In the genomic region with DNA sequence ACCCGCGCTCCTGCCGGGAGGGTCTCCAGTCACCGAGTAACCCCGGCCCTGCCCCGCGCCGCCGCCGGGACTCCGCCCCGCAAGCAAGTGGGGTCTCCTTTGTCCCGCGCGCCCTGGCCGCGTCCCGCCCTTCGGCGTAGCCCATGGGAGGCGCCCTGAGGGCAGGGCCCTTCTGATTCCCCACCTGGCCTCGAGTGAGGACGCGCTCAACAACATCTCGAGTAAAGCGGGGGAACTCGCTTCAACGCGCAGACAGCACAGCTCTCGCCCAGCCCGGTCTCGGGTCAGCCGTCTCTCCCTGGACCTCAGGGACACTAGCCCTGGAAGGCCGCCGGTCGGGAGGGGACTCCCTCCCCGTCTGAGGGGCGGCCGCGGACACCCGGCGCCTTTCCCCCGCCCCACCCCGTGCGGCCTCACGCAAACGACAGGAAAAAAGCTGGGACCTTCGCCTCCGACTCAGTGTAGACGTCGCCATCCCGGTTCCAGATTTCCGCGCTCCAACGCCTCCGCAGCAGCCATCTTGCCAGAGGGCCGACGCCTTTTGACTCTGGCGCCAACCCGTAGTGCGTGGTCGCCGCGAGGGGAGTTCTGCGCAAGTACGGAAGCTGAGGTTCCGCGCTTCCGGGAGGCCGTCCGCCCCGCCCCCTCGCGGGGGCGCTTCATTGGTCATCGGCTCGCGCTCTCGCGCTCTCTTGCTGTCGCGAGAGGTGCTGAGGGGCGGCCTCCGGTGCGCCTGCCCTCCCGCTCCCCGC, we compare ENCODE assay signal across 1 cellular context.
TF ChIP-seq lines count a peak whose summit lies in the region.

No MANE protein-coding gene starts in this region.

TF ChIP-seq in HepG2, 621 proteins besides CTCF, POLR2A, EP300 and RAD21 (continued from another document and continues in another):
- TF ChIP-seq, protein P1, sequence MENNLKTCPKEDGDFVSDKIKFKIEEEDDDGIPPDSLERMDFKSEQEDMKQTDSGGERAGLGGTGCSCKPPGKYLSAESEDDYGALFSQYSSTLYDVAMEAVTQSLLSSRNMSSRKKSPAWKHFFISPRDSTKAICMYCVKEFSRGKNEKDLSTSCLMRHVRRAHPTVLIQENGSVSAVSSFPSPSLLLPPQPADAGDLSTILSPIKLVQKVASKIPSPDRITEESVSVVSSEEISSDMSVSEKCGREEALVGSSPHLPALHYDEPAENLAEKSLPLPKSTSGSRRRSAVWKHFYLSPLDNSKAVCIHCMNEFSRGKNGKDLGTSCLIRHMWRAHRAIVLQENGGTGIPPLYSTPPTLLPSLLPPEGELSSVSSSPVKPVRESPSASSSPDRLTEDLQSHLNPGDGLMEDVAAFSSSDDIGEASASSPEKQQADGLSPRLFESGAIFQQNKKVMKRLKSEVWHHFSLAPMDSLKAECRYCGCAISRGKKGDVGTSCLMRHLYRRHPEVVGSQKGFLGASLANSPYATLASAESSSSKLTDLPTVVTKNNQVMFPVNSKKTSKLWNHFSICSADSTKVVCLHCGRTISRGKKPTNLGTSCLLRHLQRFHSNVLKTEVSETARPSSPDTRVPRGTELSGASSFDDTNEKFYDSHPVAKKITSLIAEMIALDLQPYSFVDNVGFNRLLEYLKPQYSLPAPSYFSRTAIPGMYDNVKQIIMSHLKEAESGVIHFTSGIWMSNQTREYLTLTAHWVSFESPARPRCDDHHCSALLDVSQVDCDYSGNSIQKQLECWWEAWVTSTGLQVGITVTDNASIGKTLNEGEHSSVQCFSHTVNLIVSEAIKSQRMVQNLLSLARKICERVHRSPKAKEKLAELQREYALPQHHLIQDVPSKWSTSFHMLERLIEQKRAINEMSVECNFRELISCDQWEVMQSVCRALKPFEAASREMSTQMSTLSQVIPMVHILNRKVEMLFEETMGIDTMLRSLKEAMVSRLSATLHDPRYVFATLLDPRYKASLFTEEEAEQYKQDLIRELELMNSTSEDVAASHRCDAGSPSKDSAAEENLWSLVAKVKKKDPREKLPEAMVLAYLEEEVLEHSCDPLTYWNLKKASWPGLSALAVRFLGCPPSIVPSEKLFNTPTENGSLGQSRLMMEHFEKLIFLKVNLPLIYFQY (CRISPR knock-in tag; IDR thresholded peaks at IDR 0.05; ENCODE audit: borderline replicate concordance), result peak; percentile 66; the same call in 1 of the 2 replicates
- TF ChIP-seq MBNL3 (CRISPR knock-in tag; conservative IDR thresholded peaks at IDR 0.05), result no peak
- TF ChIP-seq, protein P2, sequence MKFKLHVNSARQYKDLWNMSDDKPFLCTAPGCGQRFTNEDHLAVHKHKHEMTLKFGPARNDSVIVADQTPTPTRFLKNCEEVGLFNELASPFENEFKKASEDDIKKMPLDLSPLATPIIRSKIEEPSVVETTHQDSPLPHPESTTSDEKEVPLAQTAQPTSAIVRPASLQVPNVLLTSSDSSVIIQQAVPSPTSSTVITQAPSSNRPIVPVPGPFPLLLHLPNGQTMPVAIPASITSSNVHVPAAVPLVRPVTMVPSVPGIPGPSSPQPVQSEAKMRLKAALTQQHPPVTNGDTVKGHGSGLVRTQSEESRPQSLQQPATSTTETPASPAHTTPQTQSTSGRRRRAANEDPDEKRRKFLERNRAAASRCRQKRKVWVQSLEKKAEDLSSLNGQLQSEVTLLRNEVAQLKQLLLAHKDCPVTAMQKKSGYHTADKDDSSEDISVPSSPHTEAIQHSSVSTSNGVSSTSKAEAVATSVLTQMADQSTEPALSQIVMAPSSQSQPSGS (CRISPR knock-in tag; IDR thresholded peaks at IDR 0.05), result peak; percentile 86
- TF ChIP-seq, protein P3, sequence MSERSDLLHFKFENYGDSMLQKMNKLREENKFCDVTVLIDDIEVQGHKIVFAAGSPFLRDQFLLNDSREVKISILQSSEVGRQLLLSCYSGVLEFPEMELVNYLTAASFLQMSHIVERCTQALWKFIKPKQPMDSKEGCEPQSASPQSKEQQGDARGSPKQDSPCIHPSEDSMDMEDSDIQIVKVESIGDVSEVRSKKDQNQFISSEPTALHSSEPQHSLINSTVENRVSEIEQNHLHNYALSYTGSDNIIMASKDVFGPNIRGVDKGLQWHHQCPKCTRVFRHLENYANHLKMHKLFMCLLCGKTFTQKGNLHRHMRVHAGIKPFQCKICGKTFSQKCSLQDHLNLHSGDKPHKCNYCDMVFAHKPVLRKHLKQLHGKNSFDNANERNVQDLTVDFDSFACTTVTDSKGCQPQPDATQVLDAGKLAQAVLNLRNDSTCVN (CRISPR knock-in tag; IDR thresholded peaks at IDR 0.05; ENCODE audit: borderline replicate concordance), result peak; percentile 84; the same call in 1 of the 2 replicates
- TF ChIP-seq ZNF746 (CRISPR knock-in tag; IDR thresholded peaks at IDR 0.05), result peak; percentile 68
- TF ChIP-seq ZFP36 (IDR thresholded peaks at IDR 0.05; ENCODE audit: borderline replicate concordance, low read depth, low read length, partially characterized antibody), result no peak
- TF ChIP-seq, protein P4, sequence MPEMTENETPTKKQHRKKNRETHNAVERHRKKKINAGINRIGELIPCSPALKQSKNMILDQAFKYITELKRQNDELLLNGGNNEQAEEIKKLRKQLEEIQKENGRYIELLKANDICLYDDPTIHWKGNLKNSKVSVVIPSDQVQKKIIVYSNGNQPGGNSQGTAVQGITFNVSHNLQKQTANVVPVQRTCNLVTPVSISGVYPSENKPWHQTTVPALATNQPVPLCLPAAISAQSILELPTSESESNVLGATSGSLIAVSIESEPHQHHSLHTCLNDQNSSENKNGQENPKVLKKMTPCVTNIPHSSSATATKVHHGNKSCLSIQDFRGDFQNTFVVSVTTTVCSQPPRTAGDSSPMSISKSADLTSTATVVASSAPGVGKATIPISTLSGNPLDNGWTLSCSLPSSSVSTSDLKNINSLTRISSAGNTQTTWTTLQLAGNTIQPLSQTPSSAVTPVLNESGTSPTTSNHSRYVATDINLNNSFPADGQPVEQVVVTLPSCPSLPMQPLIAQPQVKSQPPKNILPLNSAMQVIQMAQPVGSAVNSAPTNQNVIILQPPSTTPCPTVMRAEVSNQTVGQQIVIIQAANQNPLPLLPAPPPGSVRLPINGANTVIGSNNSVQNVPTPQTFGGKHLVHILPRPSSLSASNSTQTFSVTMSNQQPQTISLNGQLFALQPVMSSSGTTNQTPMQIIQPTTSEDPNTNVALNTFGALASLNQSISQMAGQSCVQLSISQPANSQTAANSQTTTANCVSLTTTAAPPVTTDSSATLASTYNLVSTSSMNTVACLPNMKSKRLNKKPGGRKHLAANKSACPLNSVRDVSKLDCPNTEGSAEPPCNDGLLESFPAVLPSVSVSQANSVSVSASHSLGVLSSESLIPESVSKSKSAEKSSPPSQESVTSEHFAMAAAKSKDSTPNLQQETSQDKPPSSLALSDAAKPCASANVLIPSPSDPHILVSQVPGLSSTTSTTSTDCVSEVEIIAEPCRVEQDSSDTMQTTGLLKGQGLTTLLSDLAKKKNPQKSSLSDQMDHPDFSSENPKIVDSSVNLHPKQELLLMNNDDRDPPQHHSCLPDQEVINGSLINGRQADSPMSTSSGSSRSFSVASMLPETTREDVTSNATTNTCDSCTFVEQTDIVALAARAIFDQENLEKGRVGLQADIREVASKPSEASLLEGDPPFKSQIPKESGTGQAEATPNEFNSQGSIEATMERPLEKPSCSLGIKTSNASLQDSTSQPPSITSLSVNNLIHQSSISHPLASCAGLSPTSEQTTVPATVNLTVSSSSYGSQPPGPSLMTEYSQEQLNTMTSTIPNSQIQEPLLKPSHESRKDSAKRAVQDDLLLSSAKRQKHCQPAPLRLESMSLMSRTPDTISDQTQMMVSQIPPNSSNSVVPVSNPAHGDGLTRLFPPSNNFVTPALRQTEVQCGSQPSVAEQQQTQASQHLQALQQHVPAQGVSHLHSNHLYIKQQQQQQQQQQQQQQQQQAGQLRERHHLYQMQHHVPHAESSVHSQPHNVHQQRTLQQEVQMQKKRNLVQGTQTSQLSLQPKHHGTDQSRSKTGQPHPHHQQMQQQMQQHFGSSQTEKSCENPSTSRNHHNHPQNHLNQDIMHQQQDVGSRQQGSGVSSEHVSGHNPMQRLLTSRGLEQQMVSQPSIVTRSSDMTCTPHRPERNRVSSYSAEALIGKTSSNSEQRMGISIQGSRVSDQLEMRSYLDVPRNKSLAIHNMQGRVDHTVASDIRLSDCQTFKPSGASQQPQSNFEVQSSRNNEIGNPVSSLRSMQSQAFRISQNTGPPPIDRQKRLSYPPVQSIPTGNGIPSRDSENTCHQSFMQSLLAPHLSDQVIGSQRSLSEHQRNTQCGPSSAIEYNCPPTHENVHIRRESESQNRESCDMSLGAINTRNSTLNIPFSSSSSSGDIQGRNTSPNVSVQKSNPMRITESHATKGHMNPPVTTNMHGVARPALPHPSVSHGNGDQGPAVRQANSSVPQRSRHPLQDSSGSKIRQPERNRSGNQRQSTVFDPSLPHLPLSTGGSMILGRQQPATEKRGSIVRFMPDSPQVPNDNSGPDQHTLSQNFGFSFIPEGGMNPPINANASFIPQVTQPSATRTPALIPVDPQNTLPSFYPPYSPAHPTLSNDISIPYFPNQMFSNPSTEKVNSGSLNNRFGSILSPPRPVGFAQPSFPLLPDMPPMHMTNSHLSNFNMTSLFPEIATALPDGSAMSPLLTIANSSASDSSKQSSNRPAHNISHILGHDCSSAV (CRISPR knock-in tag; IDR thresholded peaks at IDR 0.05; ENCODE audit: borderline replicate concordance), result no peak
- peak; percentile 68 for TF ChIP-seq PPARG (CRISPR knock-in tag; conservative IDR thresholded peaks at IDR 0.05)
- peak; percentile 90 for TF ChIP-seq ZBTB38 (CRISPR knock-in tag; IDR thresholded peaks at IDR 0.05)
- peak; percentile 92 for TF ChIP-seq POLR2G (IDR thresholded peaks at IDR 0.05; ENCODE audit: low read depth, low read length)
- TF ChIP-seq YY1 (IDR thresholded peaks at IDR 0.05; ENCODE audit: insufficient read depth, insufficient replicate concordance, low read depth, low read length), result peak; percentile 97
- TF ChIP-seq MBD4 (IDR thresholded peaks at IDR 0.05; ENCODE audit: borderline replicate concordance, low read length), result no peak
- TF ChIP-seq GABPB1 (CRISPR knock-in tag; IDR thresholded peaks at IDR 0.05), result peak; percentile 95
- TF ChIP-seq HNRNPUL1 (IDR thresholded peaks at IDR 0.05; ENCODE audit: low read depth, low read length), result peak; percentile 19; the same call in 1 of the 2 replicates
- peak; percentile 78; the same call in 1 of the 2 replicates for TF ChIP-seq ZNF431 (CRISPR knock-in tag; IDR thresholded peaks at IDR 0.05; ENCODE audit: borderline replicate concordance, low read depth)
- peak; percentile 91 for TF ChIP-seq TBX2 (CRISPR knock-in tag; IDR thresholded peaks at IDR 0.05; ENCODE audit: borderline replicate concordance)
- TF ChIP-seq, protein P5, sequence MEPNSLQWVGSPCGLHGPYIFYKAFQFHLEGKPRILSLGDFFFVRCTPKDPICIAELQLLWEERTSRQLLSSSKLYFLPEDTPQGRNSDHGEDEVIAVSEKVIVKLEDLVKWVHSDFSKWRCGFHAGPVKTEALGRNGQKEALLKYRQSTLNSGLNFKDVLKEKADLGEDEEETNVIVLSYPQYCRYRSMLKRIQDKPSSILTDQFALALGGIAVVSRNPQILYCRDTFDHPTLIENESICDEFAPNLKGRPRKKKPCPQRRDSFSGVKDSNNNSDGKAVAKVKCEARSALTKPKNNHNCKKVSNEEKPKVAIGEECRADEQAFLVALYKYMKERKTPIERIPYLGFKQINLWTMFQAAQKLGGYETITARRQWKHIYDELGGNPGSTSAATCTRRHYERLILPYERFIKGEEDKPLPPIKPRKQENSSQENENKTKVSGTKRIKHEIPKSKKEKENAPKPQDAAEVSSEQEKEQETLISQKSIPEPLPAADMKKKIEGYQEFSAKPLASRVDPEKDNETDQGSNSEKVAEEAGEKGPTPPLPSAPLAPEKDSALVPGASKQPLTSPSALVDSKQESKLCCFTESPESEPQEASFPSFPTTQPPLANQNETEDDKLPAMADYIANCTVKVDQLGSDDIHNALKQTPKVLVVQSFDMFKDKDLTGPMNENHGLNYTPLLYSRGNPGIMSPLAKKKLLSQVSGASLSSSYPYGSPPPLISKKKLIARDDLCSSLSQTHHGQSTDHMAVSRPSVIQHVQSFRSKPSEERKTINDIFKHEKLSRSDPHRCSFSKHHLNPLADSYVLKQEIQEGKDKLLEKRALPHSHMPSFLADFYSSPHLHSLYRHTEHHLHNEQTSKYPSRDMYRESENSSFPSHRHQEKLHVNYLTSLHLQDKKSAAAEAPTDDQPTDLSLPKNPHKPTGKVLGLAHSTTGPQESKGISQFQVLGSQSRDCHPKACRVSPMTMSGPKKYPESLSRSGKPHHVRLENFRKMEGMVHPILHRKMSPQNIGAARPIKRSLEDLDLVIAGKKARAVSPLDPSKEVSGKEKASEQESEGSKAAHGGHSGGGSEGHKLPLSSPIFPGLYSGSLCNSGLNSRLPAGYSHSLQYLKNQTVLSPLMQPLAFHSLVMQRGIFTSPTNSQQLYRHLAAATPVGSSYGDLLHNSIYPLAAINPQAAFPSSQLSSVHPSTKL (CRISPR knock-in tag; IDR thresholded peaks at IDR 0.05), result peak; percentile 57; the same call in 1 of the 2 replicates
- peak; percentile 19 for TF ChIP-seq IKZF4 (CRISPR knock-in tag; IDR thresholded peaks at IDR 0.05; ENCODE audit: borderline replicate concordance, low read depth, not compliant biosample characterization)
- TF ChIP-seq RBFOX2 (IDR thresholded peaks at IDR 0.05; ENCODE audit: low read depth, low read length), result peak; percentile 97
- TF ChIP-seq, protein P6, sequence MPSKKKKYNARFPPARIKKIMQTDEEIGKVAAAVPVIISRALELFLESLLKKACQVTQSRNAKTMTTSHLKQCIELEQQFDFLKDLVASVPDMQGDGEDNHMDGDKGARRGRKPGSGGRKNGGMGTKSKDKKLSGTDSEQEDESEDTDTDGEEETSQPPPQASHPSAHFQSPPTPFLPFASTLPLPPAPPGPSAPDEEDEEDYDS (CRISPR knock-in tag; IDR thresholded peaks at IDR 0.05), result peak; percentile 87
- TF ChIP-seq ZNF121 (CRISPR knock-in tag; IDR thresholded peaks at IDR 0.05), result no peak
- peak; percentile 88 for TF ChIP-seq ZNF329 (CRISPR knock-in tag; IDR thresholded peaks at IDR 0.05; ENCODE audit: low read depth)
- TF ChIP-seq SMARCC2 (IDR thresholded peaks at IDR 0.05), result no peak
- TF ChIP-seq ZNF124 (CRISPR knock-in tag; IDR thresholded peaks at IDR 0.05), result peak; percentile 85; the same call in 1 of the 2 replicates
- no peak; the same call in 1 of the 2 replicates for TF ChIP-seq ZFP36L1 (CRISPR knock-in tag; IDR thresholded peaks at IDR 0.05)
- peak; percentile 21 for TF ChIP-seq JUND (CRISPR knock-in tag; IDR thresholded peaks at IDR 0.05)
- TF ChIP-seq ZNF256 (CRISPR knock-in tag; conservative IDR thresholded peaks at IDR 0.05), result peak; percentile 91; the same call in 1 of the 2 replicates
- TF ChIP-seq MAFK (conservative IDR thresholded peaks at IDR 0.05 in 1 of 2, IDR thresholded peaks at IDR 0.05 in 1 of 2; ENCODE audit: low read length in 2 of 2), result no peak
- TF ChIP-seq SKI (IDR thresholded peaks at IDR 0.05; ENCODE audit: partially characterized antibody), result peak; percentile 47
- TF ChIP-seq THYN1 (CRISPR knock-in tag; IDR thresholded peaks at IDR 0.05; ENCODE audit: borderline replicate concordance, low read depth), result no peak
- TF ChIP-seq ZNF644 (CRISPR knock-in tag; IDR thresholded peaks at IDR 0.05; ENCODE audit: low read depth), result peak; percentile 53; the same call in 1 of the 2 replicates
- TF ChIP-seq DNMT1 (CRISPR knock-in tag; IDR thresholded peaks at IDR 0.05), result peak; percentile 85; the same call in 1 of the 2 replicates
- peak; percentile 97 for TF ChIP-seq ZNF160 (CRISPR knock-in tag; IDR thresholded peaks at IDR 0.05)
- TF ChIP-seq TAF15 (IDR thresholded peaks at IDR 0.05; ENCODE audit: low read depth, low read length, poor library complexity, severe bottlenecking), result peak; percentile 55
- TF ChIP-seq PLRG1 (conservative IDR thresholded peaks at IDR 0.05), result no peak
